In genomic region chr3:38345879-38346583, GRCh38 we compare ENCODE assay signal across 8 cellular contexts. TPM values are rescaled to one million over a fixed set of nuclear protein-coding genes. Genes with fewer than 3 reads are reported as not detected.
DNase-seq lines count a peak whose midpoint lies in the region; ATAC-seq and TF ChIP-seq lines count a peak whose summit lies in the region.

No MANE protein-coding gene starts in this region.

- H3K27me3 ChIP-seq in stomach = no peaks in the 10 kb centered on the region

- TF ChIP-seq EP300 in stomach (IDR thresholded peaks at IDR 0.05) = no peak

- H3K4me3 ChIP-seq in SK-N-MC (peak overlapping the region; percentile 77), stomach (peak overlapping the region; percentile 75 to 93 (median 83))

- ATAC-seq in Right ventricle myocardium superior (ENCODE audit: poor library complexity) (peak; percentile 44), left ventricle myocardium superior (peak; percentile 39), GM18858 (IDR thresholded peaks at IDR 0.05; ENCODE audit: unreplicated experiment) (no peak)

- intact Hi-C loops in Right ventricle myocardium superior (cut with DNase I) = no loop called here
- intact Hi-C loops in cardiac septum (cut with DNase I) = loop anchor here (2.0 to 5.0 kb wide), 3 partner anchors 109 to 209 kb away; partner anchors contain the start of genes ACAA1 and MYD88
- intact Hi-C loops in left ventricle myocardium superior (cut with micrococcal nuclease) = loop anchor here (5.0 kb wide), 1 partner anchor 136 kb away; no protein-coding TSS in a partner anchor
- intact Hi-C loops in stomach (cut with DNase I; ENCODE audit: low total_unique reads) = loop anchor here (5.0 kb wide), 1 partner anchor 131 kb away; no protein-coding TSS in a partner anchor

- peaks cover 10 to 33% (median 21%) of the 10 kb centered on the region in 4 donors for H3K4me1 ChIP-seq in stomach

- H3K27ac ChIP-seq in SK-N-MC (no peak overlapping the region), stomach (peak overlapping the region in 3 of 5 donors; percentile 60 to 87 (median 79))

- no peak overlapping the region for H3K9ac ChIP-seq in SK-N-MC (ENCODE audit: insufficient read length)

- DNase-seq in Right ventricle myocardium superior (no peak), cardiac septum (ENCODE audit: low spot score) (no peak), SK-N-MC (ENCODE audit: low read depth, low spot score) (no peak), left ventricle myocardium superior (no peak), stomach (no peak), A172 (ENCODE audit: low spot score) (no peak), SIG-M5 treated with dmso at 0.1 percent for 504 hours (lab: John Stamatoyannopoulos, UW; ENCODE audit: unreplicated experiment) (no peak)

- H3K36me3 ChIP-seq in SK-N-MC (ENCODE audit: insufficient read depth, low read length) (no peaks in the 10 kb centered on the region), stomach (no peaks in the 10 kb centered on the region)

- TF ChIP-seq POLR2A in stomach (IDR thresholded peaks at IDR 0.05) = no peak

- 46 to 88% (median 48%) methylated on average over 5 to 9 of the region's 9 CpGs for WGBS in stomach, 5 donors

- H3K9me3 ChIP-seq in SK-N-MC (ENCODE audit: low read depth, low read length) = no peaks in the 10 kb centered on the region
- no peaks in the 10 kb centered on the region for H3K9me3 ChIP-seq in stomach

- no peak for TF ChIP-seq CTCF in stomach (IDR thresholded peaks at IDR 0.05)

RNA-seq across cellular contexts. Expression of gene XYLB, which starts 0.6 kb away (rescaled TPM):
- total RNA-seq in Right ventricle myocardium superior = 1.5 TPM
- 0.46 TPM for total RNA-seq in cardiac septum
- total RNA-seq in left ventricle myocardium superior = 0.45 TPM
- 10 to 100 TPM in 2 of 5 donors, 1 to 10 TPM in 3; 2.3 to 41.6 (median 8.3) TPM for total RNA-seq in stomach
- 1 to 10 TPM; 1.1 to 1.7 (median 1.4) TPM for polyA plus RNA-seq in stomach
- 2.7 TPM in 2 replicates for total RNA-seq in A172 (2014; rRNA removed; shearing (Covaris generic))
